8 cellular contexts compared by ENCODE assay signal in the genomic region with DNA sequence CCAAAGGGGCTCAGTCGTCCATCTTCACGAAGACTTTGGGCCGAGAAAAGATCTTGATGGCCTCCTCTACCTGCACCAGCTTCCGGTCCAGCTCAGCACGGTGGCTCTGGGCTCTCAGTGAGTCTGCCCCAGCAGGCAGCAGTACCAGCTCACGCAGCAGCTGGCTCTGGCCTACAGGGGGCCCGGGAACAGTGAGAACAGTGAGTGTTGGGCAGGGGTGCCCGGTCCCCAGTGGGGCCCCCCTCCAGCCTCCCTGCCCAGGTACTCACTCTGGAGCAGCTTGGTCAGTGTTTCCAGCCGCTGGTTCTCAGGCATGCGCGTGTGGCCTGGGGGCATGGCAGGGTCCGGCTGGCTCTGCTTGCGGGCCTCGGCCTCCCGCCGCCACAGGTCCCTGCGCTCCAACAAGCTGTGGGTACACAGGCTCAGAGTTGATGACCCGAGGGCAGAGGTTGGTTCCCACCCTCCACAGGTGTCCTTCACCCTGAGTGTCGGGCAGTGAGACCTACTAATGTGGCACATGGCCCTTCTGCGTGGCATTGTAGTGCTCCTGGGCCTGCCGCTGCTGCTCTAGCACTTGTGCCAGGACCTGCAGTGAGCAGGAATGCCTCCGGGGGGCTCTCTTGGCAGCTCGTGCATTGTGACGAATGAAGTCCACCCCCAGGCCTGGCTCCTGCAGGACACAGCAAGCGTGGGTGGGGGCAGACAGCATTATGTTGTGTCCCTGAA. TPM values are rescaled to one million over a fixed set of nuclear protein-coding genes. Genes with fewer than 3 reads are reported as not detected.
A peak's percentile ranks its signal among the peaks of the same experiment; 100 is the strongest.
DNase-seq lines count a peak whose midpoint lies in the region; ATAC-seq, FAIRE-seq and TF ChIP-seq lines count a peak whose summit lies in the region.
"Had no signal": no experiment of that assay in that cellular context is flagged by ENCODE, and none has a peak within 500 bp of the region (broad histone marks: within the 10 kb centered on the region; RNA-seq: fewer than 3 reads in every experiment).

No MANE protein-coding gene starts in this region.

- no peak overlapping the region for H2AFZ ChIP-seq in H9 (ENCODE audit: low read length)

- no peak overlapping the region for H3T11ph ChIP-seq in H9 (ENCODE audit: low read length)

- no peaks in the 10 kb centered on the region for H4K20me1 ChIP-seq in H9 (ENCODE audit: control insufficient read depth, insufficient read depth, insufficient read length)

- H3K14ac ChIP-seq in H9 (ENCODE audit: insufficient read depth, low read length), result no peak overlapping the region

- DNase-seq in Caco-2 (peak; percentile 56 to 61), H9 (peak; percentile 79), kidney (peak; percentile 80), cortex of kidney (lab: John Stamatoyannopoulos, UW) (no peak)
- DNase-seq in activated CD4-positive, alpha-beta memory T cell treated with anti-CD3 and anti-CD28 coated beads, Interleukin-2, amount 10 ng/mL, durations not matched to agents 7 days and 5 days, result peak; percentile 45
- DNase-seq: testis had no signal

- H3K4me2 ChIP-seq in H9 (ENCODE audit: insufficient read depth, insufficient read length, low read length), result no peak overlapping the region

- H3K79me2 ChIP-seq in H9 (ENCODE audit: insufficient read depth, low read length), result no peaks in the 10 kb centered on the region

- CTCF ChIA-PET in Caco-2 (lab: Charles Lee), result interaction anchor here (0.6 to 6.3 kb wide), 3 partner anchors 126 to 145 kb away, joined by 3 to 60 read pairs (median 3); no protein-coding TSS in a partner anchor
- CTCF ChIA-PET in activated CD4-positive, alpha-beta memory T cell treated with anti-CD3 and anti-CD28 coated beads, Interleukin-2, amount 10 ng/mL, durations not matched to agents 7 days and 5 days (lab: Charles Lee), result interaction anchor here (0.7 to 16.7 kb wide), 15 partner anchors 9 to 272 kb away, joined by 3 to 179 read pairs (median 5); partner anchors contain the start of genes ATP6V0D1, CARMIL2, CENPT and CTCF

- no peak overlapping the region for H2BK12ac ChIP-seq in H9 (ENCODE audit: insufficient read length, low read depth, low read length)

- H4K5ac ChIP-seq in H9 (ENCODE audit: insufficient read length, low read depth, low read length), result no peak overlapping the region

- WGBS in H9 (ENCODE audit: extremely low coverage, insufficient read length, low lambda C conversion rate), result no CpG with 5 or more reads among the region's 25 CpGs

- H3K56ac ChIP-seq in H9 (ENCODE audit: insufficient read length, low read depth, low read length), result no peak overlapping the region

- peak; percentile 21 to 26 for TF ChIP-seq CTCF in Caco-2 (IDR thresholded peaks at IDR 0.05; ENCODE audit: insufficient read depth in 1 of 2, low read depth in 1 of 2, low read length in 1 of 2, severe bottlenecking in 1 of 2, unreplicated experiment in 1 of 2)
- TF ChIP-seq CTCF in H9 (conservative IDR thresholded peaks at IDR 0.05), result peak; percentile 63
- TF ChIP-seq CTCF in kidney (IDR thresholded peaks at IDR 0.05; ENCODE audit: borderline replicate concordance, extremely low read depth, insufficient read depth), result no peak

- H3K9me3 ChIP-seq in Caco-2, result no peaks in the 10 kb centered on the region
- no peaks in the 10 kb centered on the region for H3K9me3 ChIP-seq in H9 (ENCODE audit: control insufficient read depth, low read depth, low read length)
- no peaks in the 10 kb centered on the region for H3K9me3 ChIP-seq in kidney (ENCODE audit: control insufficient read depth in 1 of 2, low read length in 2 of 2)
- H3K9me3 ChIP-seq: testis had no signal

- H4K8ac ChIP-seq in H9 (replicated peaks; ENCODE audit: insufficient read length, low read depth, low read length), result no peak overlapping the region

- no peaks in the 10 kb centered on the region for H3K79me1 ChIP-seq in H9 (ENCODE audit: insufficient read depth, low read depth, low read length, poor library complexity, severe bottlenecking)

- H3K27me3 ChIP-seq in Caco-2 (replicated peaks; ENCODE audit: control insufficient read depth, insufficient read depth, low read length), result no peaks in the 10 kb centered on the region
- H3K27me3 ChIP-seq in H9 (ENCODE audit: insufficient read depth, low read length), result no peaks in the 10 kb centered on the region
- H3K27me3 ChIP-seq: testis had no signal

- no peaks in the 10 kb centered on the region for H3K4me1 Mint-ChIP-seq in Caco-2 (ENCODE audit: low read depth, unreplicated experiment)
- H3K4me1 Mint-ChIP-seq in H9, result peaks cover 16 to 35% of the 10 kb centered on the region in 2 experiments
- peaks cover 48% of the 10 kb centered on the region for H3K4me1 Mint-ChIP-seq in activated CD4-positive, alpha-beta memory T cell treated with anti-CD3 and anti-CD28 coated beads, Interleukin-2, amount 10 ng/mL, durations not matched to agents 7 days and 5 days

- H3K23me2 ChIP-seq in H9 (ENCODE audit: insufficient read length, low read depth, low read length, poor library complexity, severe bottlenecking), result peaks cover 15% of the 10 kb centered on the region

- H3K4ac ChIP-seq in H9 (ENCODE audit: low read depth, low read length), result no peak overlapping the region

- no peak overlapping the region for H3K4me3 ChIP-seq in Caco-2 (ENCODE audit: low read depth, low read length)
- no peak overlapping the region for H3K4me3 ChIP-seq in kidney (ENCODE audit: low read length in 2 of 2)
- H3K4me3 ChIP-seq: testis had no signal

- H2BK15ac ChIP-seq in H9 (ENCODE audit: low read depth, low read length), result no peak overlapping the region

- no peak overlapping the region for H3K18ac ChIP-seq in H9 (ENCODE audit: insufficient read length, low read depth, low read length)

- H3K27ac ChIP-seq in H9 (ENCODE audit: insufficient read length, low read depth, low read length), result no peak overlapping the region
- no peak overlapping the region for H3K27ac ChIP-seq in kidney (ENCODE audit: low read depth in 2 of 2, low read length in 2 of 2)
- H3K27ac ChIP-seq: testis had no signal

- H3K4me3 Mint-ChIP-seq in Caco-2 (ENCODE audit: unreplicated experiment) (no peak overlapping the region), H9 (peak overlapping the region; percentile 29 to 57; a peak in 3 of 5 replicates)
- no peak overlapping the region for H3K4me3 Mint-ChIP-seq in activated CD4-positive, alpha-beta memory T cell treated with anti-CD3 and anti-CD28 coated beads, Interleukin-2, amount 10 ng/mL, durations not matched to agents 7 days and 5 days

- H3K36me3 Mint-ChIP-seq in Caco-2 (ENCODE audit: insufficient read depth, unreplicated experiment), result peaks cover 37% of the 10 kb centered on the region
- H3K36me3 Mint-ChIP-seq in H9 (ENCODE audit: insufficient read depth in 1 of 3, low read depth in 3 of 3), result peaks cover 3 to 11% (median 8%) of the 10 kb centered on the region in 3 experiments; a peak in 5 of 7 replicates
- H3K36me3 Mint-ChIP-seq in activated CD4-positive, alpha-beta memory T cell treated with anti-CD3 and anti-CD28 coated beads, Interleukin-2, amount 10 ng/mL, durations not matched to agents 7 days and 5 days (ENCODE audit: low read depth), result peaks cover 9% of the 10 kb centered on the region

- ATAC-seq in HG03469 (IDR thresholded peaks at IDR 0.05; ENCODE audit: unreplicated experiment), result no peak
- no peak for ATAC-seq in HG03025 (IDR thresholded peaks at IDR 0.05; ENCODE audit: low FRiP score, unreplicated experiment)

- POLR2A ChIA-PET in Caco-2 (lab: Charles Lee), result no interaction called here
- POLR2A ChIA-PET in activated CD4-positive, alpha-beta memory T cell treated with anti-CD3 and anti-CD28 coated beads, Interleukin-2, amount 10 ng/mL, durations not matched to agents 7 days and 5 days (lab: Charles Lee), result interaction anchor here (0.8 to 3.7 kb wide), 4 partner anchors 18 to 142 kb away, joined by 3 to 15 read pairs (median 4); partner anchors contain the start of gene CARMIL2

- no peak overlapping the region for H2BK5ac ChIP-seq in H9 (ENCODE audit: insufficient read length, low read length)

- no TSS peak for BruUV-seq in Caco-2 (replicated peaks; lab: Mats Ljungman, UMichigan)

- H3K36me3 ChIP-seq in Caco-2 (ENCODE audit: control insufficient read depth, insufficient read depth, low read length) (no peaks in the 10 kb centered on the region), kidney (ENCODE audit: control insufficient read depth in 1 of 2, insufficient read depth in 2 of 2, low read length in 2 of 2) (peaks cover 0 to 3% of the 10 kb centered on the region in 2 donors)

- no peak overlapping the region for H2AK5ac ChIP-seq in H9 (ENCODE audit: insufficient read length, low read length)

- intact Hi-C loops in Caco-2 (cut with micrococcal nuclease; ENCODE audit: unreplicated experiment), result no loop called here
- intact Hi-C loops in kidney (cut with DNase I), result no loop called here

- no peak overlapping the region for H3K9ac ChIP-seq in H9 (ENCODE audit: extremely low read depth, insufficient read length, low read length)
- no peak overlapping the region for H3K9ac ChIP-seq in kidney (ENCODE audit: low read length in 2 of 2)

- no peak overlapping the region for H3K27ac Mint-ChIP-seq in Caco-2 (ENCODE audit: unreplicated experiment)
- peak overlapping the region in 1 of 3 experiments; percentile 64; a peak in 1 of 7 replicates for H3K27ac Mint-ChIP-seq in H9
- H3K27ac Mint-ChIP-seq in activated CD4-positive, alpha-beta memory T cell treated with anti-CD3 and anti-CD28 coated beads, Interleukin-2, amount 10 ng/mL, durations not matched to agents 7 days and 5 days, result no peak overlapping the region

- no peak for FAIRE-seq in kidney (lab: Jason Lieb, UNC)

- H3K27me3 Mint-ChIP-seq in Caco-2 (ENCODE audit: insufficient read depth, unreplicated experiment), result no peaks in the 10 kb centered on the region
- H3K27me3 Mint-ChIP-seq in H9 (ENCODE audit: low read depth), result peaks cover 4% of the 10 kb centered on the region
- H3K27me3 Mint-ChIP-seq in activated CD4-positive, alpha-beta memory T cell treated with anti-CD3 and anti-CD28 coated beads, Interleukin-2, amount 10 ng/mL, durations not matched to agents 7 days and 5 days, result no peaks in the 10 kb centered on the region

- H3K23ac ChIP-seq in H9 (ENCODE audit: insufficient read length, low read depth, low read length), result no peak overlapping the region

- no peak overlapping the region for H2BK20ac ChIP-seq in H9 (ENCODE audit: low read depth, low read length, poor library complexity, severe bottlenecking)

- no peak overlapping the region for H2BK120ac ChIP-seq in H9 (ENCODE audit: low read depth, low read length, poor library complexity, severe bottlenecking)

- no peaks in the 10 kb centered on the region for H3K9me3 Mint-ChIP-seq in Caco-2 (ENCODE audit: unreplicated experiment)
- H3K9me3 Mint-ChIP-seq in H9, result no peaks in the 10 kb centered on the region
- no peaks in the 10 kb centered on the region for H3K9me3 Mint-ChIP-seq in activated CD4-positive, alpha-beta memory T cell treated with anti-CD3 and anti-CD28 coated beads, Interleukin-2, amount 10 ng/mL, durations not matched to agents 7 days and 5 days

- no peak overlapping the region for H4K91ac ChIP-seq in H9 (ENCODE audit: insufficient read length, low read depth, low read length)

- H3K4me1 ChIP-seq in Caco-2 (peaks cover 17% of the 10 kb centered on the region), H9 (ENCODE audit: insufficient read depth, low read length) (no peaks in the 10 kb centered on the region), kidney (ENCODE audit: control insufficient read depth in 1 of 2, insufficient read depth in 1 of 2, low read depth in 1 of 2, low read length in 2 of 2) (peaks cover 14 to 40% of the 10 kb centered on the region in 2 donors)

RNA-seq across cellular contexts. Expression of gene PARD6A, which starts 2.6 kb away (rescaled TPM):
- total RNA-seq in Caco-2 (2022), result 7.1 and 8.4 TPM in 2 replicates
- 10.8 and 11.2 TPM in 2 replicates for total RNA-seq in H9 (2021)
- total RNA-seq in activated CD4-positive, alpha-beta memory T cell treated with anti-CD3 and anti-CD28 coated beads, Interleukin-2, amount 10 ng/mL, durations not matched to agents 7 days and 5 days, result 10 to 100 TPM; 12.2 to 14.0 TPM
- total RNA-seq in kidney, result 6.1 TPM
- polyA plus RNA-seq in kidney (ENCODE audit: insufficient read depth, low read depth, low replicate concordance), result 17.1 TPM

RNA-seq across cellular contexts. Expression of gene ENKD1, which starts 3.2 kb away (rescaled TPM):
- total RNA-seq in Caco-2 (2022) (7.3 and 8.9 TPM in 2 replicates), H9 (2021) (7.9 and 9.5 TPM in 2 replicates), kidney (30.2 TPM)
- 1 to 10 TPM; 7.4 to 8.1 TPM for total RNA-seq in activated CD4-positive, alpha-beta memory T cell treated with anti-CD3 and anti-CD28 coated beads, Interleukin-2, amount 10 ng/mL, durations not matched to agents 7 days and 5 days
- 38.3 TPM for polyA plus RNA-seq in kidney (ENCODE audit: insufficient read depth, low read depth, low replicate concordance)

RNA-seq across cellular contexts. Expression of gene ACD, which starts 3.3 kb away (rescaled TPM):
- total RNA-seq in Caco-2 (2022) (38.6 and 46.1 TPM in 2 replicates), H9 (2021) (34.1 and 38.2 TPM in 2 replicates), kidney (15.2 TPM)
- 10 to 100 TPM; 43.5 to 44.1 TPM for total RNA-seq in activated CD4-positive, alpha-beta memory T cell treated with anti-CD3 and anti-CD28 coated beads, Interleukin-2, amount 10 ng/mL, durations not matched to agents 7 days and 5 days
- polyA plus RNA-seq in kidney (ENCODE audit: insufficient read depth, low read depth, low replicate concordance), result 20.0 TPM

RNA-seq across cellular contexts. Expression of gene C16orf86, which starts 3.3 kb away (rescaled TPM):
- total RNA-seq in Caco-2 (2022) (0.34 and 0.53 TPM in 2 replicates), H9 (2021) (0.75 and 1.5 TPM in 2 replicates), kidney (6.6 TPM)
- 1 to 10 TPM; 2.9 to 4.3 TPM for total RNA-seq in activated CD4-positive, alpha-beta memory T cell treated with anti-CD3 and anti-CD28 coated beads, Interleukin-2, amount 10 ng/mL, durations not matched to agents 7 days and 5 days
- polyA plus RNA-seq in kidney (ENCODE audit: insufficient read depth, low read depth, low replicate concordance), result 11.2 TPM

RNA-seq across cellular contexts. Expression of gene CARMIL2, which starts 18.4 kb away (rescaled TPM):
- total RNA-seq in Caco-2 (2022) (27.3 and 36.3 TPM in 2 replicates), H9 (2021) (57.7 and 58.5 TPM in 2 replicates), kidney (7.1 TPM)
- total RNA-seq in activated CD4-positive, alpha-beta memory T cell treated with anti-CD3 and anti-CD28 coated beads, Interleukin-2, amount 10 ng/mL, durations not matched to agents 7 days and 5 days, result 100 to 1,000 TPM; 132 to 142 TPM
- 0.30 TPM for polyA plus RNA-seq in kidney (ENCODE audit: insufficient read depth, low read depth, low replicate concordance)

Comparison
In these comparisons a context has a peak if more than half of its experiments do, and no peak if none do; other contexts are left out.
1. H3K4me3 Mint-ChIP-seq: peak in H9 (2 of 2); none in Caco-2 (single experiment) and activated CD4-positive, alpha-beta memory T cell treated with anti-CD3 and anti-CD28 coated beads, Interleukin-2, amount 10 ng/mL, durations not matched to agents 7 days and 5 days (single experiment).